ENCODE assay signal across 14 cellular contexts in genomic region chr5:31867219-31867618, GRCh38.
"Had no signal": no experiment of that assay in that cellular context is flagged by ENCODE, and none has a peak within 500 bp of the region (broad histone marks: within the 10 kb centered on the region; RNA-seq: fewer than 3 reads in every experiment).

No MANE protein-coding gene starts in this region.

- H3K36me3 ChIP-seq: cardiac muscle cell, tibial artery had no signal

- H3K4me3 Mint-ChIP-seq: activated T-helper 1 cell treated with anti-CD3 and anti-CD28 coated beads, Interleukin-12 subunit alpha, Interleukin-12 subunit beta, Interleukin-2, Interleukin-4 antibody, amounts not matched to agents 30 ng/mL and 10 ng/mL and 1 ng/mL, durations not matched to agents 14 hours and 24 hours and 36 hours; neural crest cell had no signal

- DNase-seq: activated CD4-positive, alpha-beta T cell treated with anti-CD3 and anti-CD28 coated beads, Interleukin-2, amount 50 U/mL, for 4 hours; activated gamma-delta T cell treated with Interleukin-2 at 50 U/mL for 16 hours; amniotic stem cell; dorsolateral prefrontal cortex; foreskin fibroblast; left colon; substantia nigra; SW 1271; tibial artery had no signal

- H3K27ac ChIP-seq: cardiac muscle cell, epithelial cell of prostate, tibial artery had no signal

- H3K9me3 ChIP-seq: tibial artery had no signal

- H3K9me3 Mint-ChIP-seq: activated T-helper 1 cell treated with anti-CD3 and anti-CD28 coated beads, Interleukin-12 subunit alpha, Interleukin-12 subunit beta, Interleukin-2, Interleukin-4 antibody, amounts not matched to agents 30 ng/mL and 10 ng/mL and 1 ng/mL, durations not matched to agents 14 hours and 24 hours and 36 hours; neural crest cell had no signal

- ATAC-seq: left colon had no signal

- H3K27ac Mint-ChIP-seq: activated T-helper 1 cell treated with anti-CD3 and anti-CD28 coated beads, Interleukin-12 subunit alpha, Interleukin-12 subunit beta, Interleukin-2, Interleukin-4 antibody, amounts not matched to agents 30 ng/mL and 10 ng/mL and 1 ng/mL, durations not matched to agents 14 hours and 24 hours and 36 hours had no signal

- H3K4me1 ChIP-seq: tibial artery had no signal

- H3K27me3 ChIP-seq: cardiac muscle cell, dorsolateral prefrontal cortex, tibial artery had no signal

- H3K4me3 ChIP-seq: cardiac muscle cell, dorsolateral prefrontal cortex, lung, tibial artery had no signal
